24 cellular contexts compared by ENCODE assay signal in the genomic region with DNA sequence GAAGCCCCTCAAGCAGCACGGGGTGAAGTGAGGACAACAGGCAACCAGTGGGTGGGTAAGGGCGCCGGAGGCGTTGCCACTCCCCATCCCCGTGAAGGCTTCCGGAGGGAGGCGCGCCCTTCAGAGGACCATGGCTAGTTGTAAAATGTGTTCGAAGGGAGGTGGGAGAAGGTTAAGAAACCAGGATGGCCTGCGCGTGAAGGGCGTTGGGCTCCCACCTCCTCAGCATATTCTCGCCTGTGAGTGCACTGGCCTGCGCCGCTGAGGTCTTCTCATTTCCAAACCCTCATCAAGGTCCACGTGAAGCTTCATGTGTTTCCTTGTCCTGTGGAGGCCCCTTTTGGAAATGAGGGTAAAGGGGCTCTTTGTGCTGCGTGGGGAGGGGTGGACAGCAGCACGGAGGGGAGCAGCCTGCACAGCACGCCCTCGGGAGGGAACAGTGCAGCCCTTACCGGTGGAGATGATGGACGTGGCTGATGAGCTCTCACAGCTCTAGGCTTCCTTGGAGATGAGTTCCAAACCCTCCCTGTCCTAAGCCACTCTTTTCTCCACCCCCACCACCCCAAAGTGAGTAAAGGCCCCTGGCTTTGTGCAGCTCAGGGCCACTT. TPM values are rescaled to one million over a fixed set of nuclear protein-coding genes. Genes with fewer than 3 reads are reported as not detected.
"Had no signal": no experiment of that assay in that cellular context is flagged by ENCODE, and none has a peak within 500 bp of the region (broad histone marks: within the 10 kb centered on the region; RNA-seq: fewer than 3 reads in every experiment).

No MANE protein-coding gene starts in this region.

- H3K27ac Mint-ChIP-seq: activated naive CD4-positive, alpha-beta T cell treated with anti-CD3 and anti-CD28 coated beads, Interleukin-2, amount 50 U/mL, for 24 hours; natural killer cell; stimulated activated naive CD8-positive, alpha-beta T cell treated with anti-CD3 and anti-CD28 coated beads, Interleukin-15, Interleukin-2, amounts not matched to agents 100 ng/mL and 50 ng/mL, for 24 hours; T-cell; T-helper 2 cell treated with Interferon-gamma antibody and Interleukin-4, amounts not matched to agents 5 μg/mL and 100 μg/mL, for 36 hours had no signal

- H3K4me1 ChIP-seq: body of pancreas, heart right ventricle, psoas muscle, tibial nerve had no signal

- H3K36me3 ChIP-seq: cardiac muscle cell, heart right ventricle, ovary had no signal

- H3K36me3 Mint-ChIP-seq: natural killer cell had no signal

- H3K4me1 Mint-ChIP-seq: natural killer cell had no signal

- DNase-seq: activated CD4-positive, alpha-beta T cell treated with anti-CD3 and anti-CD28 coated beads for 1 hour; activated CD4-positive, alpha-beta T cell treated with anti-CD3 and anti-CD28 coated beads, Interleukin-2, amount 50 U/mL, for 4 hours; activated gamma-delta T cell treated with Interleukin-2 at 50 U/mL for 16 hours; activated T-cell treated with anti-CD3 and anti-CD28 coated beads, Interleukin-2, amount 50 U/mL, for 1 hour; anterior cingulate cortex; body of pancreas; foreskin fibroblast; heart right ventricle; midbrain; natural killer cell; psoas muscle; stimulated activated CD4-positive, alpha-beta T cell treated with anti-CD3 and anti-CD28 coated beads, Interleukin-12 subunit alpha, Interleukin-12 subunit beta, amount 100 ng/mL, for 4 hours; stimulated activated CD4-positive, alpha-beta T cell treated with anti-CD3 and anti-CD28 coated beads, Interleukin-4, amount 100 ng/mL, for 4 hours had no signal

- H3K27me3 ChIP-seq: body of pancreas, cardiac muscle cell, ovary, tibial nerve had no signal

- H3K9me3 Mint-ChIP-seq: natural killer cell; stimulated activated naive CD8-positive, alpha-beta T cell treated with anti-CD3 and anti-CD28 coated beads, Interleukin-15, Interleukin-2, amounts not matched to agents 100 ng/mL and 50 ng/mL, for 24 hours; T-helper 2 cell treated with Interferon-gamma antibody and Interleukin-4, amounts not matched to agents 5 μg/mL and 100 μg/mL, for 36 hours had no signal

- H3K27ac ChIP-seq: body of pancreas, cardiac muscle cell, heart right ventricle, ovary, psoas muscle, tibial nerve had no signal

- H3K4me3 ChIP-seq: body of pancreas, cardiac muscle cell, heart right ventricle, ovary, psoas muscle, tibial nerve had no signal

- ATAC-seq: body of pancreas, heart right ventricle, natural killer cell, psoas muscle, right cardiac atrium, T-cell had no signal

- H3K27me3 Mint-ChIP-seq: activated naive CD4-positive, alpha-beta T cell treated with anti-CD3 and anti-CD28 coated beads, Interleukin-2, amount 50 U/mL, for 24 hours; stimulated activated naive CD8-positive, alpha-beta T cell treated with anti-CD3 and anti-CD28 coated beads, Interleukin-15, Interleukin-2, amounts not matched to agents 100 ng/mL and 50 ng/mL, for 24 hours; T-cell had no signal

- H3K4me3 Mint-ChIP-seq: activated naive CD4-positive, alpha-beta T cell treated with anti-CD3 and anti-CD28 coated beads, Interleukin-2, amount 50 U/mL, for 24 hours; natural killer cell; stimulated activated naive CD8-positive, alpha-beta T cell treated with anti-CD3 and anti-CD28 coated beads, Interleukin-15, Interleukin-2, amounts not matched to agents 100 ng/mL and 50 ng/mL, for 24 hours; T-cell; T-helper 2 cell treated with Interferon-gamma antibody and Interleukin-4, amounts not matched to agents 5 μg/mL and 100 μg/mL, for 36 hours had no signal

- H3K9me3 ChIP-seq: body of pancreas, ovary, psoas muscle had no signal

RNA-seq across cellular contexts. Expression of a gene that starts 8.5 kb away (rescaled TPM):
- total RNA-seq: body of pancreas, cardiac muscle cell, epithelial cell of proximal tubule, kidney, natural killer cell, skeletal muscle tissue had no signal
- polyA plus RNA-seq: cardiac muscle cell had no signal
